ENCODE assay signal across 8 cellular contexts in genomic region chr1:40774266-40774998, GRCh38. TPM values are rescaled to one million over a fixed set of nuclear protein-coding genes. Genes with fewer than 3 reads are reported as not detected.
DNase-seq lines count a peak whose midpoint lies in the region; ATAC-seq, FAIRE-seq and TF ChIP-seq lines count a peak whose summit lies in the region.

No MANE protein-coding gene starts in this region.

- no peak overlapping the region for H3K56ac ChIP-seq in H9 (ENCODE audit: insufficient read length, low read depth, low read length)

- no peaks in the 10 kb centered on the region for H3K23me2 ChIP-seq in H9 (ENCODE audit: insufficient read length, low read depth, low read length, poor library complexity, severe bottlenecking)

- POLR2A ChIA-PET in T-cell (lab: Charles Lee) = interaction anchor here (0.5 to 1.6 kb wide), 3 partner anchors 71 to 77 kb away, joined by 3 to 5 read pairs (median 3); no protein-coding TSS in a partner anchor

- dilution Hi-C loops in keratinocyte (cut with MboI; ENCODE audit: extremely low pct_ligation_motif_present, low sequenced_read_pairs) = no loop called here

- H3K4me1 Mint-ChIP-seq in H9 (peaks cover 20 to 32% of the 10 kb centered on the region in 2 experiments), T-cell (peaks cover 0 to 12% (median 0%) of the 10 kb centered on the region in 3 donors)

- H3K36me3 ChIP-seq in adipocyte (ENCODE audit: control insufficient read depth, insufficient read depth, low read length, severe bottlenecking) = peaks cover 26% of the 10 kb centered on the region
- H3K36me3 ChIP-seq in keratinocyte (ENCODE audit: control insufficient read depth in 2 of 2, extremely low read depth in 1 of 2, insufficient read depth in 2 of 2, low read length in 2 of 2) = peaks cover 5 to 14% of the 10 kb centered on the region in 2 experiments

- H3K27me3 ChIP-seq in H9 (ENCODE audit: insufficient read depth, low read length) (no peaks in the 10 kb centered on the region), adipocyte (replicated peaks; ENCODE audit: control insufficient read depth, insufficient read depth, low read length) (no peaks in the 10 kb centered on the region), keratinocyte (ENCODE audit: control insufficient read depth, extremely low read depth, insufficient read depth, low read length) (no peaks in the 10 kb centered on the region)

- H3K4ac ChIP-seq in H9 (ENCODE audit: low read depth, low read length) = no peak overlapping the region

- H3K27ac ChIP-seq in H9 (ENCODE audit: insufficient read length, low read depth, low read length) (no peak overlapping the region), keratinocyte (ENCODE audit: control insufficient read depth, insufficient read depth, low read length) (no peak overlapping the region)

- H2BK12ac ChIP-seq in H9 (ENCODE audit: insufficient read length, low read depth, low read length) = no peak overlapping the region

- H3K36me3 Mint-ChIP-seq in H9 (ENCODE audit: insufficient read depth in 1 of 3, low read depth in 3 of 3) (peaks cover 20 to 54% (median 48%) of the 10 kb centered on the region in 3 experiments), T-cell (peaks cover 35% of the 10 kb centered on the region)

- H3K9me1 ChIP-seq in keratinocyte (ENCODE audit: control insufficient read depth, extremely low read depth, insufficient read depth, low read length) = no peaks in the 10 kb centered on the region

- H2BK15ac ChIP-seq in H9 (ENCODE audit: low read depth, low read length) = no peak overlapping the region

- WGBS in H9 (ENCODE audit: extremely low coverage, insufficient read length, low lambda C conversion rate) = no CpG with 5 or more reads among the region's 3 CpGs

- peak; percentile 74 for FAIRE-seq in keratinocyte (lab: Jason Lieb, UNC)

- no peak overlapping the region for H2AK5ac ChIP-seq in H9 (ENCODE audit: insufficient read length, low read length)

- H3K4me1 ChIP-seq in H9 (ENCODE audit: insufficient read depth, low read length) (peaks cover 4% of the 10 kb centered on the region), adipocyte (ENCODE audit: control insufficient read depth, insufficient read depth, low read length) (peaks cover 5% of the 10 kb centered on the region), keratinocyte (ENCODE audit: control insufficient read depth, extremely low read depth, insufficient read depth, low read length) (peaks cover 23% of the 10 kb centered on the region)

- H3K79me1 ChIP-seq in H9 (ENCODE audit: insufficient read depth, low read depth, low read length, poor library complexity, severe bottlenecking) = no peaks in the 10 kb centered on the region

- H4K8ac ChIP-seq in H9 (replicated peaks; ENCODE audit: insufficient read length, low read depth, low read length) = no peak overlapping the region

- H2BK20ac ChIP-seq in H9 (ENCODE audit: low read depth, low read length, poor library complexity, severe bottlenecking) = no peak overlapping the region

- H2BK5ac ChIP-seq in H9 (ENCODE audit: insufficient read length, low read length) = no peak overlapping the region

- H3K4me3 Mint-ChIP-seq in H9 (no peak overlapping the region), T-cell (no peak overlapping the region)

- no peaks in the 10 kb centered on the region for H3K79me2 ChIP-seq in H9 (ENCODE audit: insufficient read depth, low read length)
- H3K79me2 ChIP-seq in keratinocyte (ENCODE audit: control insufficient read depth, insufficient read depth, low read length) = no peaks in the 10 kb centered on the region

- TF ChIP-seq CTCF in AG09309 (IDR thresholded peaks at IDR 0.05; ENCODE audit: control insufficient read depth, insufficient read depth, low read depth, low read length, missing control alignments) (peak; percentile 76), H9 (conservative IDR thresholded peaks at IDR 0.05) (peak; percentile 95), keratinocyte (optimal IDR thresholded peaks at IDR 0.05 in 1 of 3, IDR thresholded peaks at IDR 0.05 in 1 of 3, conservative IDR thresholded peaks at IDR 0.05 in 1 of 3; ENCODE audit: extremely low read depth in 1 of 3, insufficient read depth in 2 of 3, low read length in 3 of 3) (peak; percentile 81 to 89 (median 87))

- no peak overlapping the region for H3K4me3 ChIP-seq in AG09309 (ENCODE audit: control insufficient read depth, low read depth, low read length)
- H3K4me3 ChIP-seq in adipocyte (ENCODE audit: low read length) = no peak overlapping the region
- H3K4me3 ChIP-seq in keratinocyte (ENCODE audit: control insufficient read depth in 2 of 3, extremely low read depth in 1 of 3, insufficient read depth in 2 of 3, low read depth in 1 of 3, low read length in 3 of 3) = no peak overlapping the region

- H4K20me1 ChIP-seq in H9 (ENCODE audit: control insufficient read depth, insufficient read depth, insufficient read length) (no peaks in the 10 kb centered on the region), keratinocyte (ENCODE audit: control insufficient read depth, extremely low read depth, insufficient read depth, low read length) (no peaks in the 10 kb centered on the region)

- H3K27ac Mint-ChIP-seq in H9 (peak overlapping the region; percentile 21 to 84 (median 78); a peak in 5 of 7 replicates), T-cell (no peak overlapping the region)

- no peak overlapping the region for H2AFZ ChIP-seq in H9 (ENCODE audit: low read length)
- H2AFZ ChIP-seq in keratinocyte (ENCODE audit: control insufficient read depth, low read length) = no peak overlapping the region

- H3T11ph ChIP-seq in H9 (ENCODE audit: low read length) = no peak overlapping the region

- no peak overlapping the region for H2BK120ac ChIP-seq in H9 (ENCODE audit: low read depth, low read length, poor library complexity, severe bottlenecking)

- H3K27me3 Mint-ChIP-seq in H9 (ENCODE audit: low read depth) (no peaks in the 10 kb centered on the region; the same call in none of the 2 replicates), T-cell (no peaks in the 10 kb centered on the region)

- H3K9me3 Mint-ChIP-seq in H9 (peaks cover 20% of the 10 kb centered on the region in 2 experiments), T-cell (peaks cover 0 to 2% (median 0%) of the 10 kb centered on the region in 3 donors)

- H3K9ac ChIP-seq in H9 (ENCODE audit: extremely low read depth, insufficient read length, low read length) = no peak overlapping the region
- H3K9ac ChIP-seq in adipocyte (ENCODE audit: low read length) = no peak overlapping the region
- H3K9ac ChIP-seq in keratinocyte (ENCODE audit: control insufficient read depth, extremely low read depth, insufficient read depth, low read length) = no peak overlapping the region

- no peak for DNase-seq in AG09309 (ENCODE audit: low read depth)
- DNase-seq in H9 = peak; percentile 83
- DNase-seq in T-cell = peak in 33 of 34 experiments; percentile 19 to 71 (median 54)
- peak; percentile 39 for DNase-seq in adipocyte (ENCODE audit: low read depth)
- DNase-seq in keratinocyte (ENCODE audit: low read depth, low spot score) = no peak
- peak; percentile 53 to 64 for DNase-seq in stimulated activated CD4-positive, alpha-beta T cell treated with anti-CD3 and anti-CD28 coated beads, Interleukin-4, amount 100 ng/mL, for 4 hours
- DNase-seq in NCI-H446 treated with DMSO at 0.1 percent for 48 hours (lab: John Stamatoyannopoulos, UW) = no peak

- no peak overlapping the region for H3K23ac ChIP-seq in H9 (ENCODE audit: insufficient read length, low read depth, low read length)

- no peak overlapping the region for H4K91ac ChIP-seq in H9 (ENCODE audit: insufficient read length, low read depth, low read length)

- CTCF ChIA-PET in T-cell (lab: Charles Lee) = interaction anchor here (0.5 to 6.1 kb wide), 23 partner anchors 10 to 1215 kb away, joined by 3 to 59 read pairs (median 5); partner anchors contain the start of gene NFYC (in 1 of the 2)

- H3K4me2 ChIP-seq in H9 (ENCODE audit: insufficient read depth, insufficient read length, low read length) = no peak overlapping the region
- H3K4me2 ChIP-seq in keratinocyte (ENCODE audit: control insufficient read depth, extremely low read depth, insufficient read depth, low read depth, low read length) = no peak overlapping the region

- no peak overlapping the region for H3K18ac ChIP-seq in H9 (ENCODE audit: insufficient read length, low read depth, low read length)

- ATAC-seq in T-cell (replicated peaks in 1 of 4) (peak; percentile 55 to 70 (median 64)), GM19452 (IDR thresholded peaks at IDR 0.05; ENCODE audit: unreplicated experiment) (no peak)

- no peak overlapping the region for H3K14ac ChIP-seq in H9 (ENCODE audit: insufficient read depth, low read length)

- no peak overlapping the region for H4K5ac ChIP-seq in H9 (ENCODE audit: insufficient read length, low read depth, low read length)

- H3K9me3 ChIP-seq in H9 (ENCODE audit: control insufficient read depth, low read depth, low read length) (no peaks in the 10 kb centered on the region), adipocyte (ENCODE audit: control insufficient read depth, low read length) (peaks cover 14% of the 10 kb centered on the region), keratinocyte (ENCODE audit: control insufficient read depth, low read depth, low read length) (no peaks in the 10 kb centered on the region)

RNA-seq across cellular contexts. Expression of gene KCNQ4, which starts 9.2 kb away (rescaled TPM):
- 1.4 TPM in 2 replicates for total RNA-seq in H9 (2021)
- total RNA-seq in T-cell = under 1 TPM; 0.10 to 0.35 (median 0.26) TPM
- 0.02 to 0.03 TPM in 2 of 3 replicates, not detected in the other for polyA plus RNA-seq in keratinocyte
- not detected for polyA plus RNA-seq in keratinocyte (2011; ENCODE audit: low read depth)
- polyA plus RNA-seq in keratinocyte (2011; cell fraction: cytosol; rRNA removed) = 0.08 TPM in 1 of 2 replicates, not detected in the other
- 0.13 and 0.15 TPM in 2 replicates for polyA plus RNA-seq in keratinocyte (2011; cell fraction: nucleus; rRNA removed)
- polyA plus RNA-seq in keratinocyte (2012; ENCODE audit: low replicate concordance) = 0.03 and 0.16 TPM in 2 replicates
- 0.10 to 0.30 TPM in 2 of 3 replicates, not detected in the other for polyA minus RNA-seq in keratinocyte
- not detected for polyA minus RNA-seq in keratinocyte (2011; cell fraction: cytosol; rRNA and poly(A)+ RNA removed)
- polyA minus RNA-seq in keratinocyte (2011; cell fraction: nucleus; rRNA and poly(A)+ RNA removed) = not detected in 2 replicates

Comparison
In these comparisons a context has a peak if more than half of its experiments do, and no peak if none do; other contexts are left out.
1. DNase-seq: peak in H9 (single experiment), T-cell (33 of 34), adipocyte (single experiment) and stimulated activated CD4-positive, alpha-beta T cell treated with anti-CD3 and anti-CD28 coated beads, Interleukin-4, amount 100 ng/mL, for 4 hours (2 of 2); none in AG09309 (single experiment), keratinocyte (single experiment) and NCI-H446 treated with DMSO at 0.1 percent for 48 hours (single experiment).
2. H3K27ac Mint-ChIP-seq: peak in H9 (3 of 3); none in T-cell (0 of 2).
3. Peak in every context shown above with its lines, with median percentiles within 50 percentile points of each other: CTCF ChIP-seq.